Comparison of ENCODE assay signal across 8 cellular contexts in the genomic region with DNA sequence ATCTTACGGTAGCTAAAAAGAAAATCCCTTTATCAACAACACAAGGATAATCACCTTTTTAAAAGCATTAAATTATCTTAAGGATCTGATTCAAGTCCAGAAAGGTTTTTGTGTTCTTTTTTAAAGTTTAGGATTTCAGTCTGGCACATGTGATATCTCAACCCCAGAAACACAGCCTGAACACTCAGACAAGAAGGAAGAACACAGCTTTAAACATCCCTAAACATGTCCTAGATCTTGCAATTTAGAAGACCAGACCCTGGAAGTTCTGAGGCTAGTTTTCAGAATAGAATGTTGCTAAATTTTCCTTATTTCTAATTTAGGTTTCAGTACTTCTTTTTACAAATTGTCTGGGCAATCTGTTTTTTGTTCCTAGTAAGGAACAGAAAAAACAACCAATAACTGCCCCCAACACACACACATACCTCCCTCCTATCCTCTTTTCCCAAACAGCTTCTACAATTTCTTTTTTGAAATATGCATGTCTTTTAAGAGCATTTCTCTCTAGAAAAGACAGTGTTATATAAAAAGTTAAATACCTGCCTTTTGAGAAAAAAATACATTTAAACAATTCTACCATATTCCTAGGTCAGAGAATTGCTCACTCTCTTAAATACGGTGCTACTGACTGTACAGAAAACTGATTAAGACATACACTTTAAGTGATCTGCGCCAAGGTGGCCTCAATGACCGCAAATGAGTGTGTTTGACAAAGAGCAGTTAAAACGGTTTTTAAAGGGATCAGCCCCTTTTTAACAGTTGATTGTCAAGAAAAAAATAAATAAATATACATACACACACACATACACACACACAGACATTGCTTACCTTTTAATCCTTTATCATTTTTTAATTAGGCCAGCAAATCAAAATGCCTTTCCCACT. TPM values are rescaled to one million over a fixed set of nuclear protein-coding genes. Genes with fewer than 3 reads are reported as not detected.
DNase-seq lines count a peak whose midpoint lies in the region; ATAC-seq lines count a peak whose summit lies in the region.

No MANE protein-coding gene starts in this region.

- WGBS in mesodermal cell (ENCODE audit: insufficient coverage in 2 of 2), 2 experiments: 0% methylated on average over 1 to 2 of the region's 5 CpGs

- H3K4me1 ChIP-seq in mesodermal cell (ENCODE audit: control insufficient read depth, insufficient read depth, low read length, poor library complexity, severe bottlenecking): peaks cover 5% of the 10 kb centered on the region

- no peaks in the 10 kb centered on the region for H3K27me3 ChIP-seq in MG63

- ATAC-seq in GM18498 (IDR thresholded peaks at IDR 0.05; ENCODE audit: unreplicated experiment): no peak
- no peak for ATAC-seq in GM18867 (IDR thresholded peaks at IDR 0.05; ENCODE audit: unreplicated experiment)
- ATAC-seq in HG02885 (IDR thresholded peaks at IDR 0.05; ENCODE audit: poor library complexity, unreplicated experiment): no peak
- no peak for ATAC-seq in GM18511 (IDR thresholded peaks at IDR 0.05; ENCODE audit: unreplicated experiment)

- no peaks in the 10 kb centered on the region; the same call in 1 of the 2 replicates for H3K9me3 ChIP-seq in MG63
- peaks cover 8% of the 10 kb centered on the region for H3K9me3 ChIP-seq in mesodermal cell (ENCODE audit: control insufficient read depth, low read length)

- H3K27ac ChIP-seq in mesodermal cell (ENCODE audit: low read depth, low read length, severe bottlenecking): peak overlapping the region; percentile 92

- H3K36me3 ChIP-seq in MG63 (0 out of 2 replicates have a peak, but pooled peaks cover 3% of the 10 kb centered on the region), mesodermal cell (ENCODE audit: control insufficient read depth, insufficient read depth, low read length) (peaks cover 18% of the 10 kb centered on the region)

- peak; percentile 45 for DNase-seq in Ammon's horn (ENCODE audit: low spot score)
- peak; percentile 44 for DNase-seq in MG63
- DNase-seq in cerebellar cortex (ENCODE audit: low spot score): peak; percentile 71

- peak overlapping the region; percentile 62 for H3K4me3 ChIP-seq in MG63
- H3K4me3 ChIP-seq in mesodermal cell (ENCODE audit: extremely low read depth, insufficient read depth, low read length, poor library complexity, severe bottlenecking): peak overlapping the region; percentile 68

RNA-seq across cellular contexts. Expression of gene ZNF608, which starts 0.8 kb away (rescaled TPM):
- 4.7 and 7.5 TPM in 2 replicates for total RNA-seq in MG63 (2014; rRNA removed; shearing (Covaris generic); ENCODE audit: low replicate concordance)
- 34.1 TPM for polyA plus RNA-seq in mesodermal cell (2013, experiment 1 of 2)
- 29.0 TPM for polyA plus RNA-seq in mesodermal cell (2013, experiment 2 of 2)
